Comparison of ENCODE assay signal across 27 cellular contexts in genomic region chr11:68532719-68533369, GRCh38.
DNase-seq lines count a peak whose midpoint lies in the region; ATAC-seq and TF ChIP-seq lines count a peak whose summit lies in the region.
"Had no signal": no experiment of that assay in that cellular context is flagged by ENCODE, and none has a peak within 500 bp of the region (broad histone marks: within the 10 kb centered on the region; RNA-seq: fewer than 3 reads in every experiment).

No MANE protein-coding gene starts in this region.

- H3F3A ChIP-seq in Loucy (ENCODE audit: low read depth) (no peaks in the 10 kb centered on the region), smooth muscle cell (ENCODE audit: low read depth) (peaks cover 6% of the 10 kb centered on the region)

- DNase-seq in activated CD4-positive, alpha-beta T cell treated with anti-CD3 and anti-CD28 coated beads for 36 hours: no peak
- DNase-seq in activated CD4-positive, alpha-beta T cell treated with anti-CD3 and anti-CD28 coated beads, Interleukin-2, amount 10 ng/mL, durations not matched to agents 7 days and 5 days: no peak
- DNase-seq in left lobe of liver (ENCODE audit: low spot score) (no peak), smooth muscle cell (lab: John Stamatoyannopoulos, UW; ENCODE audit: unreplicated experiment) (no peak), C1 segment of cervical spinal cord (lab: John Stamatoyannopoulos, UW) (no peak), foreskin melanocyte (no peak)
- DNase-seq: activated CD4-positive, alpha-beta T cell treated with anti-CD3 and anti-CD28 coated beads, Interleukin-2, amount 50 U/mL, for 1 hour; activated CD8-positive, alpha-beta memory T cell treated with anti-CD3 and anti-CD28 coated beads, Interleukin-2, amount 50 U/mL, for 4 hours; activated gamma-delta T cell treated with Interleukin-2 at 50 U/mL for 16 hours; AML-193; amygdala; cortex of kidney; left lung; MG63; midbrain; NCI-H1436 treated with DMSO at 0.1 percent for 48 hours; NCI-H526 treated with DMSO at 0.1 percent for 48 hours; SK-N-SH; stimulated activated CD4-positive, alpha-beta T cell treated with anti-CD3 and anti-CD28 coated beads, Interleukin-2, amount 100 ng/mL, for 48 hours; stimulated activated naive CD4-positive, alpha-beta T cell treated with Interleukin-2 at 50 U/mL for 16 hours had no signal

- no peak overlapping the region for H3K4me3 Mint-ChIP-seq in activated CD4-positive, alpha-beta T cell treated with anti-CD3 and anti-CD28 coated beads for 36 hours
- H3K4me3 Mint-ChIP-seq in activated CD4-positive, alpha-beta T cell treated with anti-CD3 and anti-CD28 coated beads, Interleukin-2, amount 10 ng/mL, durations not matched to agents 7 days and 5 days: no peak overlapping the region
- H3K4me3 Mint-ChIP-seq: neural progenitor cell; T-helper 2 cell treated with Interferon-gamma antibody and Interleukin-4, amounts not matched to agents 5 μg/mL and 100 μg/mL, for 36 hours had no signal

- POLR2A ChIA-PET in activated CD4-positive, alpha-beta T cell treated with anti-CD3 and anti-CD28 coated beads for 36 hours (lab: Charles Lee): no interaction called here
- POLR2A ChIA-PET in activated CD4-positive, alpha-beta T cell treated with anti-CD3 and anti-CD28 coated beads, Interleukin-2, amount 10 ng/mL, durations not matched to agents 7 days and 5 days (lab: Charles Lee): no interaction called here

- WGBS in smooth muscle cell (ENCODE audit: low lambda C conversion rate): 96% methylated on average over 5 of the region's 5 CpGs

- no peak overlapping the region for H3K4me2 ChIP-seq in Loucy (ENCODE audit: low read depth, low read length, poor library complexity, severe bottlenecking)
- no peak overlapping the region for H3K4me2 ChIP-seq in smooth muscle cell
- H3K4me2 ChIP-seq: neural progenitor cell, SK-N-SH had no signal

- peaks cover 2% of the 10 kb centered on the region for H3K4me1 ChIP-seq in Loucy (ENCODE audit: insufficient read depth, low read length, poor library complexity, severe bottlenecking)
- peaks cover 4% of the 10 kb centered on the region for H3K4me1 ChIP-seq in smooth muscle cell (ENCODE audit: low read depth)

- peak overlapping the region; percentile 23 for H3K27ac ChIP-seq in smooth muscle cell (ENCODE audit: low read depth)
- H3K27ac ChIP-seq: left lung, neural progenitor cell, prostate gland, thoracic aorta, VCaP had no signal

- TF ChIP-seq CTCF in Loucy (conservative IDR thresholded peaks at IDR 0.05; ENCODE audit: low read length): peak; percentile 33
- TF ChIP-seq CTCF in smooth muscle cell (IDR thresholded peaks at IDR 0.05; ENCODE audit: borderline replicate concordance, insufficient read depth, poor library complexity, severe bottlenecking): no peak

- H4K20me1 ChIP-seq in Loucy (ENCODE audit: insufficient read depth, low read length, poor library complexity, severe bottlenecking) (peaks cover 69% of the 10 kb centered on the region), smooth muscle cell (ENCODE audit: low read depth) (peaks cover 100% of the 10 kb centered on the region)

- peaks cover 35% of the 10 kb centered on the region for H3K36me3 Mint-ChIP-seq in activated CD4-positive, alpha-beta T cell treated with anti-CD3 and anti-CD28 coated beads for 36 hours (ENCODE audit: low read depth)
- peaks cover 38% of the 10 kb centered on the region for H3K36me3 Mint-ChIP-seq in activated CD4-positive, alpha-beta T cell treated with anti-CD3 and anti-CD28 coated beads, Interleukin-2, amount 10 ng/mL, durations not matched to agents 7 days and 5 days (ENCODE audit: low read depth)

- no peaks in the 10 kb centered on the region for H3K9me2 ChIP-seq in Loucy (replicated peaks; ENCODE audit: low read depth, low read length)
- H3K9me2 ChIP-seq: SK-N-SH had no signal

- H3K9me3 ChIP-seq in Loucy (ENCODE audit: insufficient read depth, low read depth, low read length): no peaks in the 10 kb centered on the region
- no peaks in the 10 kb centered on the region for H3K9me3 ChIP-seq in smooth muscle cell (replicated peaks; ENCODE audit: low read depth)
- H3K9me3 ChIP-seq: left lung, MG63, prostate gland, SK-N-SH, thoracic aorta had no signal

- no peak overlapping the region for H3K9ac ChIP-seq in Loucy (ENCODE audit: low read depth, low read length, poor library complexity, severe bottlenecking)
- no peak overlapping the region for H3K9ac ChIP-seq in smooth muscle cell (ENCODE audit: low read depth)
- H3K9ac ChIP-seq: neural progenitor cell, SK-N-SH had no signal

- H3K27me3 ChIP-seq in Loucy (ENCODE audit: insufficient read depth, low read length, poor library complexity, severe bottlenecking) (no peaks in the 10 kb centered on the region), smooth muscle cell (ENCODE audit: low read depth) (no peaks in the 10 kb centered on the region)
- H3K27me3 ChIP-seq: left lung, MG63, neural progenitor cell had no signal

- intact Hi-C loops in activated CD4-positive, alpha-beta T cell treated with anti-CD3 and anti-CD28 coated beads for 36 hours (cut with DNase I, micrococcal nuclease): no loop called here

- no peak overlapping the region for H3K4me3 ChIP-seq in Loucy (ENCODE audit: low read length, poor library complexity, severe bottlenecking)
- no peak overlapping the region for H3K4me3 ChIP-seq in smooth muscle cell
- H3K4me3 ChIP-seq: left lung, MG63, neural progenitor cell, prostate gland, thoracic aorta had no signal

- H3K36me3 ChIP-seq in Loucy (ENCODE audit: insufficient read depth, low read length): peaks cover 67% of the 10 kb centered on the region
- peaks cover 3% of the 10 kb centered on the region for H3K36me3 ChIP-seq in smooth muscle cell (ENCODE audit: low read depth)
- H3K36me3 ChIP-seq: prostate gland, thoracic aorta had no signal

- H3K79me2 ChIP-seq in Loucy (ENCODE audit: insufficient read depth, low read length) (peaks cover 87% of the 10 kb centered on the region), smooth muscle cell (ENCODE audit: low read depth) (peaks cover 96% of the 10 kb centered on the region)

- ATAC-seq in activated CD4-positive, alpha-beta T cell treated with anti-CD3 and anti-CD28 coated beads for 36 hours: no peak
- peak; percentile 83 for ATAC-seq in left lobe of liver
- ATAC-seq in GM21717 (IDR thresholded peaks at IDR 0.05; ENCODE audit: unreplicated experiment): no peak
- ATAC-seq: left lung had no signal

- no peak overlapping the region for H2AFZ ChIP-seq in Loucy (ENCODE audit: low read length)
- H2AFZ ChIP-seq in smooth muscle cell (ENCODE audit: low read depth): no peak overlapping the region
- H2AFZ ChIP-seq: neural progenitor cell had no signal

- no peaks in the 10 kb centered on the region for H3K27me3 Mint-ChIP-seq in activated CD4-positive, alpha-beta T cell treated with anti-CD3 and anti-CD28 coated beads for 36 hours
- H3K27me3 Mint-ChIP-seq in activated CD4-positive, alpha-beta T cell treated with anti-CD3 and anti-CD28 coated beads, Interleukin-2, amount 10 ng/mL, durations not matched to agents 7 days and 5 days: no peaks in the 10 kb centered on the region

- peaks cover 69% of the 10 kb centered on the region for H3K4me1 Mint-ChIP-seq in activated CD4-positive, alpha-beta T cell treated with anti-CD3 and anti-CD28 coated beads for 36 hours
- H3K4me1 Mint-ChIP-seq in activated CD4-positive, alpha-beta T cell treated with anti-CD3 and anti-CD28 coated beads, Interleukin-2, amount 10 ng/mL, durations not matched to agents 7 days and 5 days: peaks cover 30% of the 10 kb centered on the region

- no peaks in the 10 kb centered on the region for H3K9me3 Mint-ChIP-seq in activated CD4-positive, alpha-beta T cell treated with anti-CD3 and anti-CD28 coated beads for 36 hours (ENCODE audit: low read depth)
- H3K9me3 Mint-ChIP-seq in activated CD4-positive, alpha-beta T cell treated with anti-CD3 and anti-CD28 coated beads, Interleukin-2, amount 10 ng/mL, durations not matched to agents 7 days and 5 days: no peaks in the 10 kb centered on the region
- H3K9me3 Mint-ChIP-seq: neural progenitor cell; T-helper 2 cell treated with Interferon-gamma antibody and Interleukin-4, amounts not matched to agents 5 μg/mL and 100 μg/mL, for 36 hours had no signal

- CTCF ChIA-PET in activated CD4-positive, alpha-beta T cell treated with anti-CD3 and anti-CD28 coated beads for 36 hours (lab: Charles Lee): interaction anchor here (0.5 to 0.6 kb wide), 2 partner anchors 52 to 207 kb away, joined by 3 read pairs; no protein-coding TSS in a partner anchor
- CTCF ChIA-PET in activated CD4-positive, alpha-beta T cell treated with anti-CD3 and anti-CD28 coated beads, Interleukin-2, amount 10 ng/mL, durations not matched to agents 7 days and 5 days (lab: Charles Lee): interaction anchor here (0.6 to 1.6 kb wide), 2 partner anchors 13 to 128 kb away, joined by 3 read pairs; no protein-coding TSS in a partner anchor

- peak overlapping the region; percentile 33 for H3K27ac Mint-ChIP-seq in activated CD4-positive, alpha-beta T cell treated with anti-CD3 and anti-CD28 coated beads for 36 hours
- H3K27ac Mint-ChIP-seq in activated CD4-positive, alpha-beta T cell treated with anti-CD3 and anti-CD28 coated beads, Interleukin-2, amount 10 ng/mL, durations not matched to agents 7 days and 5 days: no peak overlapping the region
- H3K27ac Mint-ChIP-seq: neural progenitor cell; T-helper 2 cell treated with Interferon-gamma antibody and Interleukin-4, amounts not matched to agents 5 μg/mL and 100 μg/mL, for 36 hours had no signal
